Comparison of ENCODE assay signal across 8 cellular contexts in the genomic region with DNA sequence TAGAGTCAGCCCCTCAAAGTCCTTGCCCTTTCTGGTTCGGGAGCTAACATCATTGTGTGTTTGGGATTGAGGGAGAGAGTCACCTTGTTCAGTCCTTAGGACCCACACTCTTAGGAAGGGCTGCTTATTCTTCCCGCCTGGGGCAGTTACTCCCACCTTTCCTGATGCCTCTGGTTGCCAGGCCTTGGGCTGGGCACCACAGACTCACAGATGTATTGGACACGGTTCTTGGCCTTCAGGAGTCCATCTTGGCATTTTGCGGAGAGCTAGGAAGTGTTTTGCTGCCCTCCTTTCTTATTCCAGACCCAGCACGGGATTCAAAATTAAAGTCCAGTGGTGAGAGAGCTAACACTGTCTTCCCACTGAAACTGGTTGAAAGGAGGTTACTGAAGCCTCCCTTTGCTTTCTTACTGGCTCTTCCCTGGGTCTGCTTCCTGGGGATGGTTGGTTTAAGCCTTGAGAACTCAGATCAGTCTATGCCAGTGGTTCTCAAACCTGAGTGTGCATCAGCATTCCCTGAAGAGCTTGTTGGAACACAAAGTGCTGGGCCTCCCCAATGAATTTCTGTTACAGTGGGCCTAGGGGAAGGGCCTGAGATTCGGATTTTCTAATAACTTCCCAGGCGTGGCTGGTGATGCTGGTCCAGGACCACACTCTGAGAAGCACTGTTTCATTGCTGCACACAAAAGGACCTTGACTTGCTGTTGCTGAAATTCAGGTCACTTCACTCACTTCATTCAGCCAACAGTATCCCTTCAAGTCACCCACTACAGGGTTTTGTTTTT. TPM values are rescaled to one million over a fixed set of nuclear protein-coding genes. Genes with fewer than 3 reads are reported as not detected.
DNase-seq lines count a peak whose midpoint lies in the region; ATAC-seq and TF ChIP-seq lines count a peak whose summit lies in the region.
"Had no signal": no experiment of that assay in that cellular context is flagged by ENCODE, and none has a peak within 500 bp of the region (broad histone marks: within the 10 kb centered on the region; RNA-seq: fewer than 3 reads in every experiment).

No MANE protein-coding gene starts in this region.

- H3K36me3 Mint-ChIP-seq in chondrocyte (ENCODE audit: low read depth), result no peaks in the 10 kb centered on the region
- no peaks in the 10 kb centered on the region for H3K36me3 Mint-ChIP-seq in osteocyte (ENCODE audit: unreplicated experiment)

- no peak overlapping the region for H3K27ac ChIP-seq in KMS-11

- peaks cover 21% of the 10 kb centered on the region; the same call in 1 of the 2 replicates for H3K79me2 ChIP-seq in KMS-11 (ENCODE audit: insufficient read depth, low read depth)

- no peaks in the 10 kb centered on the region for H4K20me1 ChIP-seq in KMS-11 (ENCODE audit: insufficient read depth)

- H3K4me3 Mint-ChIP-seq in chondrocyte (ENCODE audit: unreplicated experiment) (peak overlapping the region; percentile 59), osteocyte (ENCODE audit: unreplicated experiment) (peak overlapping the region; percentile 71)

- peaks cover 47% of the 10 kb centered on the region for H3K4me1 ChIP-seq in KMS-11 (ENCODE audit: low read depth, poor library complexity, severe bottlenecking)

- H3K36me3 ChIP-seq in KMS-11 (ENCODE audit: insufficient read depth), result no peaks in the 10 kb centered on the region

- in situ Hi-C loops in G401 (cut with HindIII; ENCODE audit: low sequenced_read_pairs), result no loop called here

- H3K4me3 ChIP-seq in KMS-11 (IDR thresholded peaks at IDR 0.05; ENCODE audit: insufficient read depth, low read depth, low read length), result no peak overlapping the region

- H3K4me2 ChIP-seq in KMS-11, result peak overlapping the region; percentile 65

- TF ChIP-seq CTCF in KMS-11 (conservative IDR thresholded peaks at IDR 0.05; ENCODE audit: low read depth, low read length) (no peak), chondrocyte (IDR thresholded peaks at IDR 0.05) (no peak), osteocyte (IDR thresholded peaks at IDR 0.05) (no peak)

- H3K27me3 ChIP-seq in KMS-11 (ENCODE audit: insufficient read depth, low read depth), result no peaks in the 10 kb centered on the region

- H3K4me1 Mint-ChIP-seq in chondrocyte (ENCODE audit: low read depth) (peaks cover 10% of the 10 kb centered on the region), osteocyte (ENCODE audit: unreplicated experiment) (peaks cover 16% of the 10 kb centered on the region)

- ATAC-seq in GM21367 (IDR thresholded peaks at IDR 0.05; ENCODE audit: unreplicated experiment), result no peak

- H2AFZ ChIP-seq in KMS-11 (ENCODE audit: low read depth), result no peak overlapping the region

- H3K27me3 Mint-ChIP-seq in chondrocyte (ENCODE audit: low read depth), result no peaks in the 10 kb centered on the region
- no peaks in the 10 kb centered on the region for H3K27me3 Mint-ChIP-seq in osteocyte (ENCODE audit: unreplicated experiment)

- no peak overlapping the region; the same call in 1 of the 2 replicates for H3K9ac ChIP-seq in KMS-11

- peak; percentile 56 for DNase-seq in G401 (ENCODE audit: low spot score)
- no peak for DNase-seq in chondrocyte (ENCODE audit: low spot score)
- DNase-seq in osteocyte (ENCODE audit: extremely low spot score, unreplicated experiment), result no peak
- no peak for DNase-seq in NCI-H510A (lab: John Stamatoyannopoulos, UW)
- DNase-seq in NCI-H1417 (lab: John Stamatoyannopoulos, UW), result no peak
- DNase-seq: NCI-H2081 had no signal

- H3K27ac Mint-ChIP-seq in chondrocyte (ENCODE audit: unreplicated experiment), result no peak overlapping the region
- H3K27ac Mint-ChIP-seq in osteocyte (ENCODE audit: unreplicated experiment), result peak overlapping the region; percentile 40

- H3K9me3 Mint-ChIP-seq in chondrocyte (ENCODE audit: low read depth) (no peaks in the 10 kb centered on the region), osteocyte (ENCODE audit: unreplicated experiment) (no peaks in the 10 kb centered on the region)

RNA-seq across cellular contexts. Expression of a gene that starts 1.4 kb away (rescaled TPM):
- total RNA-seq in G401 (2014; rRNA removed; shearing (Covaris generic)), result 3.0 and 4.4 TPM in 2 replicates
- total RNA-seq in chondrocyte, result 1.9 to 3.6 TPM (median 2.4 TPM) in 3 replicates
- total RNA-seq in osteocyte, result 3.8 and 4.2 TPM in 2 replicates

RNA-seq across cellular contexts. Expression of a gene that starts 28.4 kb away (rescaled TPM):
- total RNA-seq in G401 (2014; rRNA removed; shearing (Covaris generic)), result 4.5 and 5.1 TPM in 2 replicates
- total RNA-seq in chondrocyte (7.6 to 9.4 TPM (median 9.0 TPM) in 3 replicates), osteocyte (10.7 and 11.2 TPM in 2 replicates)
